19 cellular contexts compared by ENCODE assay signal in the genomic region with DNA sequence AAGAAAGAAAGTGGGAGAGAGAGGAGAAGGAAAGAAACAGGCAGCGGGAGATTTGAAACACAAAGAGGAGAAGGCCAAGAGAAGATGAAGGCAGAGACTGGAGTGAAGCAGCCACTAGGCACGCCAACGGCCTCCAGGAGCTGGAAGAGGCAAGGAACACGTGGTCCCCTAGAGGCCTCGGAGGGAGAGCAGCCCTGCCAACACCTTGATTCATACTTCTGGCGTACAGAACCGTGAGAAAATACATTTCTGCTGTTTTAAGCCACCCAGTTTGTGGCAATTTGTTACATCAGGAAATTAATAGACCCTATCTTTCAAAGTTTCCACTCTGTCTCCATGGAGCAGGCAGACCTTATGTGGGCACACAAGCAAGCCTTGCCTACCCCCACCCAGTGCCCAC.
"Had no signal": no experiment of that assay in that cellular context is flagged by ENCODE, and none has a peak within 500 bp of the region (broad histone marks: within the 10 kb centered on the region; RNA-seq: fewer than 3 reads in every experiment).

No MANE protein-coding gene starts in this region.

- H3K9me3 Mint-ChIP-seq: activated CD4-positive, alpha-beta T cell treated with anti-CD3 and anti-CD28 coated beads, Interleukin-2, amount 10 ng/mL, durations not matched to agents 7 days and 5 days; central memory CD8-positive, alpha-beta T cell had no signal

- H3K27me3 Mint-ChIP-seq: activated CD4-positive, alpha-beta T cell treated with anti-CD3 and anti-CD28 coated beads, Interleukin-2, amount 10 ng/mL, durations not matched to agents 7 days and 5 days; activated naive CD8-positive, alpha-beta T cell treated with anti-CD3 and anti-CD28 coated beads for 36 hours; central memory CD8-positive, alpha-beta T cell; T-cell had no signal

- H3K4me1 Mint-ChIP-seq: activated CD4-positive, alpha-beta T cell treated with anti-CD3 and anti-CD28 coated beads, Interleukin-2, amount 10 ng/mL, durations not matched to agents 7 days and 5 days; activated naive CD8-positive, alpha-beta T cell treated with anti-CD3 and anti-CD28 coated beads for 36 hours; central memory CD8-positive, alpha-beta T cell; natural killer cell; T-cell had no signal

- DNase-seq: activated CD4-positive, alpha-beta T cell treated with anti-CD3 and anti-CD28 coated beads, Interleukin-2, amount 10 ng/mL, durations not matched to agents 7 days and 5 days; activated CD8-positive, alpha-beta memory T cell treated with anti-CD3 and anti-CD28 coated beads, Interleukin-2, amount 50 U/mL, for 48 hours; activated gamma-delta T cell treated with Interleukin-2 at 50 U/mL for 16 hours; activated naive CD8-positive, alpha-beta T cell treated with anti-CD3 and anti-CD28 coated beads for 36 hours; activated T-cell treated with anti-CD3 and anti-CD28 coated beads, Interleukin-2, amount 50 U/mL, for 72 hours; amygdala; brain microvascular endothelial cell; cortex of kidney; effector CD8-positive, alpha-beta T cell; glutamatergic neuron; mesendoderm; natural killer cell; posterior cingulate gyrus; small intestine; stimulated activated CD4-positive, alpha-beta T cell treated with anti-CD3 and anti-CD28 coated beads, Interleukin-4, amount 100 ng/mL, for 24 hours; stimulated activated naive CD4-positive, alpha-beta T cell; T-cell; T-helper 9 cell had no signal

- H3K4me3 Mint-ChIP-seq: activated CD4-positive, alpha-beta T cell treated with anti-CD3 and anti-CD28 coated beads, Interleukin-2, amount 10 ng/mL, durations not matched to agents 7 days and 5 days; activated naive CD8-positive, alpha-beta T cell treated with anti-CD3 and anti-CD28 coated beads for 36 hours; activated T-cell treated with anti-CD3 and anti-CD28 coated beads, Interleukin-2, amount 50 U/mL, for 72 hours; central memory CD8-positive, alpha-beta T cell; natural killer cell; T-cell had no signal

- H3K36me3 Mint-ChIP-seq: activated naive CD8-positive, alpha-beta T cell treated with anti-CD3 and anti-CD28 coated beads for 36 hours; natural killer cell; T-cell had no signal

- H3K27ac Mint-ChIP-seq: activated CD4-positive, alpha-beta T cell treated with anti-CD3 and anti-CD28 coated beads, Interleukin-2, amount 10 ng/mL, durations not matched to agents 7 days and 5 days; activated naive CD8-positive, alpha-beta T cell treated with anti-CD3 and anti-CD28 coated beads for 36 hours; activated T-cell treated with anti-CD3 and anti-CD28 coated beads, Interleukin-2, amount 50 U/mL, for 72 hours; natural killer cell; T-cell had no signal

- ATAC-seq: activated T-cell treated with anti-CD3 and anti-CD28 coated beads, Interleukin-2, amount 50 U/mL, for 72 hours; natural killer cell; T-cell had no signal

- H3K36me3 ChIP-seq: brain microvascular endothelial cell had no signal

- H3K27me3 ChIP-seq: brain microvascular endothelial cell had no signal
